Comparison of ENCODE assay signal across 17 cellular contexts in genomic region chr22:27278986-27279385, GRCh38.
"Had no signal": no experiment of that assay in that cellular context is flagged by ENCODE, and none has a peak within 500 bp of the region (broad histone marks: within the 10 kb centered on the region; RNA-seq: fewer than 3 reads in every experiment).

No MANE protein-coding gene starts in this region.

- DNase-seq: activated CD4-positive, alpha-beta memory T cell treated with anti-CD3 and anti-CD28 coated beads, Interleukin-2, amount 10 ng/mL, durations not matched to agents 7 days and 5 days; activated CD4-positive, alpha-beta T cell treated with anti-CD3 and anti-CD28 coated beads for 4 hours; activated naive CD4-positive, alpha-beta T cell treated with anti-CD3 and anti-CD28 coated beads, Interleukin-2, amount 10 ng/mL, durations not matched to agents 7 days and 5 days; activated T-cell treated with anti-CD3 and anti-CD28 coated beads, Interleukin-2, amount 50 U/mL, for 24 hours; adrenal gland; caudate nucleus; heart left ventricle; immature natural killer cell; occipital lobe; right cardiac atrium; small intestine; stimulated activated naive CD8-positive, alpha-beta T cell treated with anti-CD3 and anti-CD28 coated beads, Interleukin-15, Interleukin-2, amounts not matched to agents 100 U/mL and 50 U/mL, for 24 hours; trophoblast cell had no signal

- H3K9me3 ChIP-seq: adrenal gland, suprapubic skin had no signal

- H3K4me3 ChIP-seq: adrenal gland, heart left ventricle, suprapubic skin had no signal

- H3K36me3 Mint-ChIP-seq: activated naive CD4-positive, alpha-beta T cell treated with anti-CD3 and anti-CD28 coated beads, Interleukin-2, amount 10 ng/mL, durations not matched to agents 7 days and 5 days; immature natural killer cell; natural killer cell treated with Interleukin-12 subunit alpha and Interleukin-12 subunit beta and Interleukin-15 and Interleukin-18, amount 100 ng/mL, for 72 hours had no signal

- H3K9me3 Mint-ChIP-seq: activated CD4-positive, alpha-beta memory T cell treated with anti-CD3 and anti-CD28 coated beads, Interleukin-2, amount 10 ng/mL, durations not matched to agents 7 days and 5 days; immature natural killer cell; natural killer cell treated with Interleukin-12 subunit alpha and Interleukin-12 subunit beta and Interleukin-15 and Interleukin-18, amount 100 ng/mL, for 72 hours had no signal

- H3K4me1 Mint-ChIP-seq: activated CD4-positive, alpha-beta memory T cell treated with anti-CD3 and anti-CD28 coated beads, Interleukin-2, amount 10 ng/mL, durations not matched to agents 7 days and 5 days; activated naive CD4-positive, alpha-beta T cell treated with anti-CD3 and anti-CD28 coated beads, Interleukin-2, amount 10 ng/mL, durations not matched to agents 7 days and 5 days; immature natural killer cell had no signal

- H3K4me3 Mint-ChIP-seq: activated CD4-positive, alpha-beta memory T cell treated with anti-CD3 and anti-CD28 coated beads, Interleukin-2, amount 10 ng/mL, durations not matched to agents 7 days and 5 days; activated naive CD4-positive, alpha-beta T cell treated with anti-CD3 and anti-CD28 coated beads, Interleukin-2, amount 10 ng/mL, durations not matched to agents 7 days and 5 days; activated T-cell treated with anti-CD3 and anti-CD28 coated beads, Interleukin-2, amount 50 U/mL, for 24 hours; immature natural killer cell; natural killer cell treated with Interleukin-12 subunit alpha and Interleukin-12 subunit beta and Interleukin-15 and Interleukin-18, amount 100 ng/mL, for 72 hours had no signal

- H3K27me3 Mint-ChIP-seq: activated CD4-positive, alpha-beta memory T cell treated with anti-CD3 and anti-CD28 coated beads, Interleukin-2, amount 10 ng/mL, durations not matched to agents 7 days and 5 days; activated naive CD4-positive, alpha-beta T cell treated with anti-CD3 and anti-CD28 coated beads, Interleukin-2, amount 10 ng/mL, durations not matched to agents 7 days and 5 days had no signal

- H3K27ac ChIP-seq: adrenal gland, heart left ventricle, suprapubic skin had no signal

- H3K36me3 ChIP-seq: adrenal gland, heart left ventricle, suprapubic skin had no signal

- H3K27ac Mint-ChIP-seq: activated CD4-positive, alpha-beta memory T cell treated with anti-CD3 and anti-CD28 coated beads, Interleukin-2, amount 10 ng/mL, durations not matched to agents 7 days and 5 days; activated naive CD4-positive, alpha-beta T cell treated with anti-CD3 and anti-CD28 coated beads, Interleukin-2, amount 10 ng/mL, durations not matched to agents 7 days and 5 days; activated T-cell treated with anti-CD3 and anti-CD28 coated beads, Interleukin-2, amount 50 U/mL, for 24 hours; immature natural killer cell; natural killer cell treated with Interleukin-12 subunit alpha and Interleukin-12 subunit beta and Interleukin-15 and Interleukin-18, amount 100 ng/mL, for 72 hours had no signal

- H3K27me3 ChIP-seq: adrenal gland had no signal

- FAIRE-seq: colon, frontal cortex, small intestine had no signal

- H3K4me1 ChIP-seq: adrenal gland, heart left ventricle had no signal

- ATAC-seq: heart left ventricle; natural killer cell treated with Interleukin-12 subunit alpha and Interleukin-12 subunit beta and Interleukin-15 and Interleukin-18, amount 100 ng/mL, for 72 hours; right cardiac atrium; stimulated activated naive CD8-positive, alpha-beta T cell treated with anti-CD3 and anti-CD28 coated beads, Interleukin-15, Interleukin-2, amounts not matched to agents 100 U/mL and 50 U/mL, for 24 hours had no signal
